8 cellular contexts compared by ENCODE assay signal in genomic region chr2:199955339-199956061, GRCh38. TPM values are rescaled to one million over a fixed set of nuclear protein-coding genes. Genes with fewer than 3 reads are reported as not detected.
DNase-seq lines count a peak whose midpoint lies in the region; ATAC-seq and TF ChIP-seq lines count a peak whose summit lies in the region.

MAIP1 (plus strand) TSS chr2:199955582; CDS start chr2:199955799, 217 bp downstream.
TYW5 (minus strand) TSS chr2:199955491; CDS start chr2:199955470, 21 bp downstream.

- intact Hi-C loops in activated T-helper 1 cell treated with anti-CD3 and anti-CD28 coated beads, Interleukin-12 subunit alpha, Interleukin-12 subunit beta, Interleukin-2, Interleukin-4 antibody, amounts not matched to agents 30 ng/mL and 10 ng/mL and 1 ng/mL, durations not matched to agents 14 hours and 24 hours and 36 hours (cut with micrococcal nuclease), result loop anchor here (1.0 to 5.0 kb wide), 9 partner anchors 23 to 907 kb away; partner anchors contain the start of genes BZW1, C2orf69, CLK1 and FTCDNL1
- intact Hi-C loops in naive thymus-derived CD4-positive, alpha-beta T cell (cut with micrococcal nuclease), result loop anchor here (1.0 to 10.0 kb wide), 10 partner anchors 44 to 1117 kb away; partner anchors contain the start of genes BZW1 (in 2 of the 2), C2orf69 (in 2 of the 2), SGO2 (in 2 of the 2) and CLK1 (in 1 of the 2)

- H3F3A ChIP-seq in GM23248 (ENCODE audit: insufficient read depth), result no peaks in the 10 kb centered on the region

- H2AFZ ChIP-seq in GM23248 (peak within 1 kb of the TSS; percentile 95), Karpas-422 (ENCODE audit: low read length) (peak within 1 kb of the TSS; percentile 71; the same call in 1 of the 2 replicates), fibroblast of lung (ENCODE audit: low read length) (peak within 1 kb of the TSS; percentile 84)

- H3K9me3 ChIP-seq in GM23248 (ENCODE audit: low read depth) (no peaks in the 10 kb centered on the region), Karpas-422 (ENCODE audit: low read length) (no peaks in the 10 kb centered on the region), fibroblast of lung (ENCODE audit: control insufficient read depth, insufficient read depth, low read depth, low read length) (no peaks in the 10 kb centered on the region)
- no peaks in the 10 kb centered on the region for H3K9me3 ChIP-seq in naive thymus-derived CD4-positive, alpha-beta T cell (ENCODE audit: control insufficient read depth in 2 of 3, low read length in 3 of 3)

- peak within 1 kb of the TSS; percentile 99 for H3K4me3 Mint-ChIP-seq in activated T-helper 1 cell treated with anti-CD3 and anti-CD28 coated beads, Interleukin-12 subunit alpha, Interleukin-12 subunit beta, Interleukin-2, Interleukin-4 antibody, amounts not matched to agents 30 ng/mL and 10 ng/mL and 1 ng/mL, durations not matched to agents 14 hours and 24 hours and 36 hours
- H3K4me3 Mint-ChIP-seq in naive thymus-derived CD4-positive, alpha-beta T cell, result peak within 1 kb of the TSS; percentile 96 to 99 (median 98)
- H3K4me3 Mint-ChIP-seq in stimulated activated naive B cell treated with anti-CD40 and anti-IgM and Interleukin-4, amounts not matched to agents 10 μg/mL and 1 μg/mL and 100 μg/mL, for 72 hours, result peak within 1 kb of the TSS; percentile 99 to 100

- H3K36me3 ChIP-seq in GM23248 (ENCODE audit: low read depth) (peaks cover 17% of the 10 kb centered on the region), Karpas-422 (ENCODE audit: insufficient read depth, low read length) (peaks cover 22% of the 10 kb centered on the region; the same call in 1 of the 2 replicates), fibroblast of lung (ENCODE audit: control insufficient read depth, insufficient read depth, low read length) (peaks cover 3% of the 10 kb centered on the region)
- H3K36me3 ChIP-seq in naive thymus-derived CD4-positive, alpha-beta T cell (ENCODE audit: control insufficient read depth in 2 of 3, insufficient read depth in 3 of 3, low read length in 3 of 3), result peaks cover 5 to 15% (median 9%) of the 10 kb centered on the region in 3 experiments

- H3K4me1 ChIP-seq in GM23248 (ENCODE audit: insufficient read depth) (peaks cover 20% of the 10 kb centered on the region), Karpas-422 (ENCODE audit: low read length) (peaks cover 46% of the 10 kb centered on the region), fibroblast of lung (ENCODE audit: control insufficient read depth, extremely low read depth, insufficient read depth, low read length) (peaks cover 7% of the 10 kb centered on the region)
- peaks cover 27 to 34% of the 10 kb centered on the region in 2 donors for H3K4me1 ChIP-seq in naive thymus-derived CD4-positive, alpha-beta T cell (ENCODE audit: control insufficient read depth in 2 of 2, insufficient read depth in 2 of 2, low read length in 2 of 2)

- DNase-seq in Daoy (ENCODE audit: low read depth) (peak; percentile 84), GM23248 (peak; percentile 92), Karpas-422 (peak; percentile 93), RPMI7951 (ENCODE audit: low read depth) (peak; percentile 81), fibroblast of lung (ENCODE audit: low read depth in 2 of 2) (peak; percentile 84 to 90)
- DNase-seq in activated T-helper 1 cell treated with anti-CD3 and anti-CD28 coated beads, Interleukin-12 subunit alpha, Interleukin-12 subunit beta, Interleukin-2, Interleukin-4 antibody, amounts not matched to agents 30 ng/mL and 10 ng/mL and 1 ng/mL, durations not matched to agents 14 hours and 24 hours and 36 hours (ENCODE audit: low spot score), result peak; percentile 73
- peak; percentile 69 to 85 (median 79) for DNase-seq in naive thymus-derived CD4-positive, alpha-beta T cell
- DNase-seq in stimulated activated naive B cell treated with anti-CD40 and anti-IgM and Interleukin-4, amounts not matched to agents 10 μg/mL and 1 μg/mL and 100 μg/mL, for 72 hours, result peak; percentile 77

- H3K4me3 ChIP-seq in GM23248 (peak within 1 kb of the TSS; percentile 97), Karpas-422 (ENCODE audit: low read length) (peak within 1 kb of the TSS; percentile 89), fibroblast of lung (replicated peaks in 1 of 4; ENCODE audit: control extremely low read depth in 1 of 4, insufficient read depth in 1 of 4, low read depth in 3 of 4, low read length in 4 of 4) (peak within 1 kb of the TSS; percentile 71 to 95 (median 80))
- H3K4me3 ChIP-seq in naive thymus-derived CD4-positive, alpha-beta T cell (ENCODE audit: low read length), result peak within 1 kb of the TSS; percentile 95

- peaks cover 63% of the 10 kb centered on the region for H3K4me1 Mint-ChIP-seq in activated T-helper 1 cell treated with anti-CD3 and anti-CD28 coated beads, Interleukin-12 subunit alpha, Interleukin-12 subunit beta, Interleukin-2, Interleukin-4 antibody, amounts not matched to agents 30 ng/mL and 10 ng/mL and 1 ng/mL, durations not matched to agents 14 hours and 24 hours and 36 hours (ENCODE audit: low read depth)
- peaks cover 32 to 73% (median 60%) of the 10 kb centered on the region in 7 donors for H3K4me1 Mint-ChIP-seq in naive thymus-derived CD4-positive, alpha-beta T cell
- peaks cover 14 to 31% of the 10 kb centered on the region in 2 donors for H3K4me1 Mint-ChIP-seq in stimulated activated naive B cell treated with anti-CD40 and anti-IgM and Interleukin-4, amounts not matched to agents 10 μg/mL and 1 μg/mL and 100 μg/mL, for 72 hours

- CTCF ChIA-PET in naive thymus-derived CD4-positive, alpha-beta T cell (lab: Charles Lee), result no interaction called here

- no peaks in the 10 kb centered on the region for H3K27me3 ChIP-seq in GM23248 (replicated peaks; ENCODE audit: insufficient read depth)
- no peaks in the 10 kb centered on the region for H3K27me3 ChIP-seq in Karpas-422 (ENCODE audit: low read length)
- H3K27me3 ChIP-seq in fibroblast of lung (ENCODE audit: control insufficient read depth, insufficient read depth, low read length), result no peaks in the 10 kb centered on the region
- no peaks in the 10 kb centered on the region for H3K27me3 ChIP-seq in naive thymus-derived CD4-positive, alpha-beta T cell (ENCODE audit: control insufficient read depth in 2 of 2, insufficient read depth in 2 of 2, low read length in 2 of 2)

- no peaks in the 10 kb centered on the region for H3K9me3 Mint-ChIP-seq in activated T-helper 1 cell treated with anti-CD3 and anti-CD28 coated beads, Interleukin-12 subunit alpha, Interleukin-12 subunit beta, Interleukin-2, Interleukin-4 antibody, amounts not matched to agents 30 ng/mL and 10 ng/mL and 1 ng/mL, durations not matched to agents 14 hours and 24 hours and 36 hours
- no peaks in the 10 kb centered on the region for H3K9me3 Mint-ChIP-seq in naive thymus-derived CD4-positive, alpha-beta T cell
- H3K9me3 Mint-ChIP-seq in stimulated activated naive B cell treated with anti-CD40 and anti-IgM and Interleukin-4, amounts not matched to agents 10 μg/mL and 1 μg/mL and 100 μg/mL, for 72 hours, result no peaks in the 10 kb centered on the region

- TF ChIP-seq CTCF in fibroblast of lung (conservative IDR thresholded peaks at IDR 0.05 in 1 of 2, IDR thresholded peaks at IDR 0.05 in 1 of 2; ENCODE audit: low read depth in 1 of 2, low read length in 2 of 2), result peak; percentile 16 to 29

- H4K20me1 ChIP-seq in GM23248 (ENCODE audit: insufficient read depth) (no peaks in the 10 kb centered on the region), Karpas-422 (ENCODE audit: insufficient read depth, low read depth, low read length) (no peaks in the 10 kb centered on the region), fibroblast of lung (ENCODE audit: control insufficient read depth, extremely low read depth, insufficient read depth, low read length) (no peaks in the 10 kb centered on the region)

- 0 to 1% methylated on average over 64 of the region's 64 CpGs for WGBS in GM23248 (ENCODE audit: low coverage in 1 of 2, low lambda C conversion rate in 2 of 2, missing lambda C conversion rate in 2 of 2), 2 experiments

- H3K27me3 Mint-ChIP-seq in activated T-helper 1 cell treated with anti-CD3 and anti-CD28 coated beads, Interleukin-12 subunit alpha, Interleukin-12 subunit beta, Interleukin-2, Interleukin-4 antibody, amounts not matched to agents 30 ng/mL and 10 ng/mL and 1 ng/mL, durations not matched to agents 14 hours and 24 hours and 36 hours (ENCODE audit: insufficient read depth), result no peaks in the 10 kb centered on the region
- no peaks in the 10 kb centered on the region for H3K27me3 Mint-ChIP-seq in naive thymus-derived CD4-positive, alpha-beta T cell
- H3K27me3 Mint-ChIP-seq in stimulated activated naive B cell treated with anti-CD40 and anti-IgM and Interleukin-4, amounts not matched to agents 10 μg/mL and 1 μg/mL and 100 μg/mL, for 72 hours, result no peaks in the 10 kb centered on the region

- H3K36me3 Mint-ChIP-seq in activated T-helper 1 cell treated with anti-CD3 and anti-CD28 coated beads, Interleukin-12 subunit alpha, Interleukin-12 subunit beta, Interleukin-2, Interleukin-4 antibody, amounts not matched to agents 30 ng/mL and 10 ng/mL and 1 ng/mL, durations not matched to agents 14 hours and 24 hours and 36 hours (ENCODE audit: low read depth), result peaks cover 33% of the 10 kb centered on the region
- peaks cover 0 to 14% (median 0%) of the 10 kb centered on the region in 5 donors for H3K36me3 Mint-ChIP-seq in naive thymus-derived CD4-positive, alpha-beta T cell
- peaks cover 4 to 17% of the 10 kb centered on the region in 2 donors for H3K36me3 Mint-ChIP-seq in stimulated activated naive B cell treated with anti-CD40 and anti-IgM and Interleukin-4, amounts not matched to agents 10 μg/mL and 1 μg/mL and 100 μg/mL, for 72 hours

- POLR2A ChIA-PET in naive thymus-derived CD4-positive, alpha-beta T cell (lab: Charles Lee), result interaction anchor here (0.7 to 1.2 kb wide), 6 partner anchors 10 to 909 kb away, joined by 3 to 5 read pairs (median 3); partner anchors contain the start of genes C2orf69 and CLK1

- peak within 1 kb of the TSS; percentile 93 for H3K27ac Mint-ChIP-seq in activated T-helper 1 cell treated with anti-CD3 and anti-CD28 coated beads, Interleukin-12 subunit alpha, Interleukin-12 subunit beta, Interleukin-2, Interleukin-4 antibody, amounts not matched to agents 30 ng/mL and 10 ng/mL and 1 ng/mL, durations not matched to agents 14 hours and 24 hours and 36 hours
- peak within 1 kb of the TSS; percentile 93 to 98 (median 95) for H3K27ac Mint-ChIP-seq in naive thymus-derived CD4-positive, alpha-beta T cell
- H3K27ac Mint-ChIP-seq in stimulated activated naive B cell treated with anti-CD40 and anti-IgM and Interleukin-4, amounts not matched to agents 10 μg/mL and 1 μg/mL and 100 μg/mL, for 72 hours, result peak within 1 kb of the TSS; percentile 98

- peak within 1 kb of the TSS; percentile 92 for H3K4me2 ChIP-seq in GM23248 (ENCODE audit: unreplicated experiment)
- peak within 1 kb of the TSS; percentile 78 for H3K4me2 ChIP-seq in Karpas-422 (ENCODE audit: low read depth, low read length, poor library complexity, severe bottlenecking)
- peak within 1 kb of the TSS; percentile 98 for H3K4me2 ChIP-seq in fibroblast of lung (ENCODE audit: extremely low read depth, insufficient read depth, low read length)

- H3K79me2 ChIP-seq in GM23248 (ENCODE audit: insufficient read depth) (peaks cover 87% of the 10 kb centered on the region), Karpas-422 (ENCODE audit: low read length) (peaks cover 98% of the 10 kb centered on the region), fibroblast of lung (ENCODE audit: control insufficient read depth, insufficient read depth, low read length) (peaks cover 59% of the 10 kb centered on the region)

- ATAC-seq in naive thymus-derived CD4-positive, alpha-beta T cell, result peak; percentile 93
- peak; percentile 88 to 89 for ATAC-seq in stimulated activated naive B cell treated with anti-CD40 and anti-IgM and Interleukin-4, amounts not matched to agents 10 μg/mL and 1 μg/mL and 100 μg/mL, for 72 hours (replicated peaks)

- H3K9me2 ChIP-seq in GM23248 (ENCODE audit: insufficient read depth), result no peaks in the 10 kb centered on the region
- H3K9me2 ChIP-seq in Karpas-422 (replicated peaks; ENCODE audit: insufficient read depth, low read length), result no peaks in the 10 kb centered on the region

- H3K9ac ChIP-seq in GM23248, result peak within 1 kb of the TSS; percentile 95
- peak within 1 kb of the TSS; percentile 88 for H3K9ac ChIP-seq in Karpas-422 (ENCODE audit: low read length)
- peak within 1 kb of the TSS; percentile 87 for H3K9ac ChIP-seq in fibroblast of lung (ENCODE audit: insufficient read depth, low read length)

- H3K27ac ChIP-seq in GM23248, result peak within 1 kb of the TSS; percentile 90
- H3K27ac ChIP-seq in Karpas-422 (ENCODE audit: low read length), result peak within 1 kb of the TSS; percentile 55
- peak within 1 kb of the TSS; percentile 75 for H3K27ac ChIP-seq in fibroblast of lung (ENCODE audit: insufficient read depth, low read length)
- H3K27ac ChIP-seq in naive thymus-derived CD4-positive, alpha-beta T cell (ENCODE audit: low read depth, low read length), result peak within 1 kb of the TSS; percentile 84

- in situ Hi-C loops in GM23248 (cut with MboI), result loop anchor here (25.0 kb wide), 1 partner anchor 907 kb away; the partner anchor contains the start of gene CLK1

RNA-seq across cellular contexts. Expression of gene MAIP1, which starts in this region (rescaled TPM):
- 21.5 and 29.4 TPM in 2 replicates for total RNA-seq in Daoy (2014; rRNA removed; shearing (Covaris generic))
- 7.2 and 15.5 TPM in 2 replicates for total RNA-seq in GM23248 (2014; rRNA removed; shearing (Covaris generic))
- polyA plus RNA-seq in GM23248 (2016; fragmentation: Nextera tagmentation; extraction: Ambion mirVana), result 18.6 and 18.7 TPM in 2 replicates
- 10.8 and 26.9 TPM in 2 replicates for total RNA-seq in Karpas-422 (2014; rRNA removed; shearing (Covaris generic); ENCODE audit: low replicate concordance)
- 31.5 and 40.6 TPM in 2 replicates for total RNA-seq in RPMI7951 (2014; rRNA removed; shearing (Covaris generic))
- 24.7 and 27.1 TPM in 2 replicates for total RNA-seq in activated T-helper 1 cell treated with anti-CD3 and anti-CD28 coated beads, Interleukin-12 subunit alpha, Interleukin-12 subunit beta, Interleukin-2, Interleukin-4 antibody, amounts not matched to agents 30 ng/mL and 10 ng/mL and 1 ng/mL, durations not matched to agents 14 hours and 24 hours and 36 hours
- total RNA-seq in fibroblast of lung, result 22.6 and 24.8 TPM in 2 replicates
- polyA plus RNA-seq in fibroblast of lung, result 14.5 and 17.2 TPM in 2 replicates
- polyA plus RNA-seq in fibroblast of lung (2012), result 14.6 and 19.2 TPM in 2 replicates
- polyA minus RNA-seq in fibroblast of lung (ENCODE audit: low replicate concordance), result 2.3 and 6.0 TPM in 2 replicates
- 10 to 100 TPM; 14.5 to 27.8 (median 19.8) TPM for total RNA-seq in naive thymus-derived CD4-positive, alpha-beta T cell
- 10 to 100 TPM; 16.3 to 17.9 TPM for polyA plus RNA-seq in naive thymus-derived CD4-positive, alpha-beta T cell

RNA-seq across cellular contexts. Expression of gene TYW5, which starts in this region (rescaled TPM):
- total RNA-seq in Daoy (2014; rRNA removed; shearing (Covaris generic)), result 6.0 and 7.3 TPM in 2 replicates
- total RNA-seq in GM23248 (2014; rRNA removed; shearing (Covaris generic)), result 5.3 and 6.6 TPM in 2 replicates
- polyA plus RNA-seq in GM23248 (2016; fragmentation: Nextera tagmentation; extraction: Ambion mirVana) (7.0 TPM in 2 replicates), fibroblast of lung (5.3 and 5.8 TPM in 2 replicates)
- 7.5 and 10.5 TPM in 2 replicates for total RNA-seq in Karpas-422 (2014; rRNA removed; shearing (Covaris generic); ENCODE audit: low replicate concordance)
- total RNA-seq in RPMI7951 (2014; rRNA removed; shearing (Covaris generic)), result 9.0 and 9.1 TPM in 2 replicates
- 11.7 and 13.9 TPM in 2 replicates for total RNA-seq in activated T-helper 1 cell treated with anti-CD3 and anti-CD28 coated beads, Interleukin-12 subunit alpha, Interleukin-12 subunit beta, Interleukin-2, Interleukin-4 antibody, amounts not matched to agents 30 ng/mL and 10 ng/mL and 1 ng/mL, durations not matched to agents 14 hours and 24 hours and 36 hours
- total RNA-seq in fibroblast of lung, result 7.4 and 10.1 TPM in 2 replicates
- polyA plus RNA-seq in fibroblast of lung (2012), result 4.1 and 4.3 TPM in 2 replicates
- 0.75 and 0.93 TPM in 2 replicates for polyA minus RNA-seq in fibroblast of lung (ENCODE audit: low replicate concordance)
- 10 to 100 TPM in 4 of 5 experiments, 1 to 10 TPM in 1; 6.3 to 13.3 (median 11.2) TPM for total RNA-seq in naive thymus-derived CD4-positive, alpha-beta T cell
- polyA plus RNA-seq in naive thymus-derived CD4-positive, alpha-beta T cell, result 1 to 10 TPM; 2.7 to 3.7 TPM

Comparison
In these comparisons a context has a peak if more than half of its experiments do, and no peak if none do; other contexts are left out.
1. Peak in every context shown above with its lines: DNase-seq, ATAC-seq, H3K4me3 ChIP-seq and H3K27ac ChIP-seq.